In the genomic region with DNA sequence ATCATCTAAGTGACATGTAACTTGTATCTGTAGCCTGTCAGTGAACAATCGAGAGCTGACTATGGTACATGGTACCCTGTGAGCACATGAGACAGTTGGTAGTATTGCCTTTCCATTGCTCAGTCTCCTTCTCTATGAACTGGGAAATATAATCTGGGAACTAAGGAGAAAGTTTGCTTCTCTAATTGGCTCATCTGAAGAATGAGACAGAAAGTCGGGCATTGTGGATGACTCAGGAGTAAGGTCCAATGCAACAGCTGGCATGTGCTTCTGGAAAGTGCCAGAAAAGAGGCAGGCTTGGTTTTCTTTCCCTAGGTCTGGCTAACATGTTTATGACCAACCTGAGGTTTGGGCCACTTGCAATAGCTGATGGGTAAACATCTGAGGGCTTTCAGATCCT, we compare ENCODE assay signal across 23 cellular contexts. TPM values are rescaled to one million over a fixed set of nuclear protein-coding genes. Genes with fewer than 3 reads are reported as not detected.
DNase-seq lines count a peak whose midpoint lies in the region; TF ChIP-seq lines count a peak whose summit lies in the region.
"Had no signal": no experiment of that assay in that cellular context is flagged by ENCODE, and none has a peak within 500 bp of the region (broad histone marks: within the 10 kb centered on the region; RNA-seq: fewer than 3 reads in every experiment).

No MANE protein-coding gene starts in this region.

- whole genome bisulfite sequencing in mesenchymal stem cell: 96% methylated on average over 2 of the region's 2 CpGs

- peaks cover 44 to 85% of the 10 kb centered on the region in 2 experiments for H3K36me3 ChIP-seq in mesenchymal stem cell (ENCODE audit: control insufficient read depth in 1 of 2, insufficient read depth in 2 of 2, low read depth in 1 of 2, low read length in 2 of 2)

- H3K27me3 ChIP-seq in mesenchymal stem cell (ENCODE audit: control insufficient read depth in 1 of 2, insufficient read depth in 1 of 2, low read length in 2 of 2): no peaks in the 10 kb centered on the region
- H3K27me3 ChIP-seq: upper lobe of right lung had no signal

- H3K4ac ChIP-seq in mesenchymal stem cell (ENCODE audit: low read depth in 1 of 2, low read length in 2 of 2): no peak overlapping the region

- DNase-seq in AG09309 (ENCODE audit: low read depth) (peak; percentile 47), RPMI7951 (ENCODE audit: low read depth) (peak; percentile 42), dedifferentiated amniotic fluid mesenchymal stem cell (ENCODE audit: extremely low spot score) (peak; percentile 32), mesenchymal stem cell (peak; percentile 20), G401 (ENCODE audit: low spot score) (no peak), RPMI8226 (no peak), DMS53 (lab: John Stamatoyannopoulos, UW) (no peak), NCI-H82 (lab: John Stamatoyannopoulos, UW) (no peak)
- DNase-seq: 8988T; activated CD4-positive, alpha-beta T cell treated with anti-CD3 and anti-CD28 coated beads, Interleukin-2, amount 10 ng/mL, durations not matched to agents 24 days and 14 days; activated naive CD4-positive, alpha-beta T cell treated with anti-CD3 and anti-CD28 coated beads for 36 hours; activated T-cell treated with anti-CD3 and anti-CD28 coated beads, Interleukin-2, amount 50 U/mL, for 48 hours; amygdala; DND-41; effector CD4-positive, alpha-beta T cell; HCEC 1CT; lower lobe of right lung; NCI-H1105 treated with DMSO at 0.1 percent for 48 hours; NCI-H2029 treated with DMSO at 0.1 percent for 48 hours; NCI-H2227 treated with DMSO at 0.1 percent for 48 hours; NCI-H748 treated with DMSO at 0.1 percent for 48 hours; upper lobe of right lung; WERI-Rb-1 had no signal

- H3K4me3 ChIP-seq in AG09309 (ENCODE audit: control insufficient read depth, low read depth, low read length) (no peak overlapping the region), mesenchymal stem cell (ENCODE audit: insufficient read depth in 1 of 2, low read depth in 1 of 2, low read length in 2 of 2) (no peak overlapping the region)
- H3K4me3 ChIP-seq: lower lobe of right lung, upper lobe of right lung had no signal

- H3K18ac ChIP-seq in mesenchymal stem cell (ENCODE audit: low read depth in 1 of 2, low read length in 2 of 2): no peak overlapping the region

- no peak overlapping the region for H2BK15ac ChIP-seq in mesenchymal stem cell (ENCODE audit: low read depth, poor library complexity, severe bottlenecking)

- H3K79me1 ChIP-seq in mesenchymal stem cell (replicated peaks; ENCODE audit: low read length, poor library complexity, severe bottlenecking): peaks cover 14% of the 10 kb centered on the region

- no peak overlapping the region for H3K4me2 ChIP-seq in mesenchymal stem cell (ENCODE audit: low read length, poor library complexity, severe bottlenecking)

- no peak overlapping the region for H3K23ac ChIP-seq in mesenchymal stem cell (ENCODE audit: low read length in 2 of 2)

- no peak overlapping the region for H4K91ac ChIP-seq in mesenchymal stem cell (ENCODE audit: low read length)

- no peak overlapping the region for H2AFZ ChIP-seq in mesenchymal stem cell (ENCODE audit: low read depth, low read length)

- H3K9ac ChIP-seq in mesenchymal stem cell (ENCODE audit: low read length): no peak overlapping the region

- H3K9me3 ChIP-seq in mesenchymal stem cell (ENCODE audit: control insufficient read depth, low read length): no peaks in the 10 kb centered on the region
- H3K9me3 ChIP-seq: lower lobe of right lung, upper lobe of right lung had no signal

- no peak overlapping the region for H2BK12ac ChIP-seq in mesenchymal stem cell (ENCODE audit: low read length in 2 of 2)

- no peak overlapping the region for H2BK5ac ChIP-seq in mesenchymal stem cell (ENCODE audit: low read depth, low read length, poor library complexity, severe bottlenecking)

- no peaks in the 10 kb centered on the region for H3K4me1 ChIP-seq in mesenchymal stem cell (ENCODE audit: control insufficient read depth, insufficient read depth, low read depth, low read length)
- H3K4me1 ChIP-seq: lower lobe of right lung, upper lobe of right lung had no signal

- no peak overlapping the region for H4K8ac ChIP-seq in mesenchymal stem cell (ENCODE audit: low read length)

- no peak for TF ChIP-seq CTCF in AG09309 (IDR thresholded peaks at IDR 0.05; ENCODE audit: control insufficient read depth, insufficient read depth, low read depth, low read length, missing control alignments)

- in situ Hi-C loops in G401 (cut with HindIII; ENCODE audit: low sequenced_read_pairs): no loop called here

- H3K27ac ChIP-seq in mesenchymal stem cell (ENCODE audit: low read length, poor library complexity, severe bottlenecking): no peak overlapping the region
- H3K27ac ChIP-seq: lower lobe of right lung, upper lobe of right lung, WERI-Rb-1 had no signal

- H2BK120ac ChIP-seq in mesenchymal stem cell (ENCODE audit: low read depth, low read length): no peak overlapping the region

- H3K14ac ChIP-seq in mesenchymal stem cell (ENCODE audit: low read length in 2 of 2): no peak overlapping the region

- H2AK5ac ChIP-seq in mesenchymal stem cell (ENCODE audit: low read length, severe bottlenecking): no peak overlapping the region

RNA-seq across cellular contexts. Expression of a gene that starts 51.9 kb away (rescaled TPM):
- 9.3 and 11.8 TPM in 2 replicates for total RNA-seq in RPMI7951 (2014; rRNA removed; shearing (Covaris generic))
- polyA plus RNA-seq in mesenchymal stem cell (2013, experiment 1 of 2): 10.0 TPM
- 9.8 TPM for polyA plus RNA-seq in mesenchymal stem cell (2013, experiment 2 of 2)
- 7.9 and 12.6 TPM in 2 replicates for total RNA-seq in G401 (2014; rRNA removed; shearing (Covaris generic))

RNA-seq across cellular contexts. Expression of a gene that starts 52.1 kb away (rescaled TPM):
- total RNA-seq in RPMI7951 (2014; rRNA removed; shearing (Covaris generic)): 11.7 and 16.9 TPM in 2 replicates
- 12.4 TPM for polyA plus RNA-seq in mesenchymal stem cell (2013, experiment 1 of 2)
- 12.4 TPM for polyA plus RNA-seq in mesenchymal stem cell (2013, experiment 2 of 2)
- 22.2 and 33.4 TPM in 2 replicates for total RNA-seq in G401 (2014; rRNA removed; shearing (Covaris generic))

Comparison
In these comparisons a context has a peak if more than half of its experiments do, and no peak if none do; other contexts are left out.
1. DNase-seq: peak in AG09309 (single experiment), RPMI7951 (single experiment), dedifferentiated amniotic fluid mesenchymal stem cell (single experiment) and mesenchymal stem cell (single experiment); none in G401 (single experiment), RPMI8226 (single experiment), DMS53 (single experiment) and NCI-H82 (single experiment).